Comparison of ENCODE assay signal across 8 cellular contexts in the genomic region with DNA sequence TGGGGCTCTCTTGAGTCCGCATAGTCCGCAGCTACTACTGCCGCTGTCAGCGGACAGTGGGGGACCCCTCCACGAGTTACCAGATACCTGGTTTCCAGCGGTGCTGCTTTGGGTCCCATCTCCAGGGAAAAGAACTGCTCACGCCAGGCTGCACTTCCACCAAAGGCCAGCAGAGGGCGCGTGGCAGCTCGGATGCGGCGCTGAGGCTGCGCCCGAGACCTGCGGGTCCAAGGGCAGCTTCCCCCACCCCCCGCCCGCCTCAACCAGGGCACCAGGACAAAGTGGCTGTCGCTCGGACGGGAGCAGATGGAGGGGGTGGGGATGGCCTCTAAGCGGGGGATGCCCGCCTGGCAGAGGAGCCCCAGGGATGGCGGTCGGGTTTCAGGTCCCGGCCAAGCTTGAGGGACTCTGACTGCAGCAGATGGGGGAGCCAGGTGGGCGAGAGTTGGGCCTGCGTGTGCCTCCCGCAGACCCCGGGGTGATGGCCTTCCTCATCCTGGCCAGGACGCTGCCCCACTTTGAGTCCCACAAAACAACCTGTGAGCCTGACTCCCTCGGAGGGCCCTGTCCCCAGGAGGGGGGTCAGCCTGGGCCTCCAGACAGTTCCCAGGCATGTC. TPM values are rescaled to one million over a fixed set of nuclear protein-coding genes. Genes with fewer than 3 reads are reported as not detected.
DNase-seq lines count a peak whose midpoint lies in the region; ATAC-seq and TF ChIP-seq lines count a peak whose summit lies in the region.

No MANE protein-coding gene starts in this region.

- no peak overlapping the region for H3K27ac Mint-ChIP-seq in activated CD4-positive, alpha-beta T cell treated with anti-CD3 and anti-CD28 coated beads, Interleukin-2, amount 10 ng/mL, durations not matched to agents 7 days and 5 days

- no peak for TF ChIP-seq POLR2A in erythroblast (IDR thresholded peaks at IDR 0.05; ENCODE audit: low read length)

- no peaks in the 10 kb centered on the region for H3K36me3 Mint-ChIP-seq in activated CD4-positive, alpha-beta T cell treated with anti-CD3 and anti-CD28 coated beads, Interleukin-2, amount 10 ng/mL, durations not matched to agents 7 days and 5 days (ENCODE audit: low read depth)

- POLR2A ChIA-PET in HEK293T (lab: Yijun Ruan, JAX): no interaction called here
- POLR2A ChIA-PET in activated CD4-positive, alpha-beta T cell treated with anti-CD3 and anti-CD28 coated beads, Interleukin-2, amount 10 ng/mL, durations not matched to agents 7 days and 5 days (lab: Charles Lee): no interaction called here

- H3K4me3 Mint-ChIP-seq in activated CD4-positive, alpha-beta T cell treated with anti-CD3 and anti-CD28 coated beads, Interleukin-2, amount 10 ng/mL, durations not matched to agents 7 days and 5 days: no peak overlapping the region

- no peaks in the 10 kb centered on the region for H3K27me3 Mint-ChIP-seq in activated CD4-positive, alpha-beta T cell treated with anti-CD3 and anti-CD28 coated beads, Interleukin-2, amount 10 ng/mL, durations not matched to agents 7 days and 5 days

- no peak for ATAC-seq in HG02840 (IDR thresholded peaks at IDR 0.05; ENCODE audit: low FRiP score, unreplicated experiment)

- DNase-seq in HEK293T (ENCODE audit: extremely low spot score): peak; percentile 25
- DNase-seq in activated CD4-positive, alpha-beta T cell treated with anti-CD3 and anti-CD28 coated beads, Interleukin-2, amount 10 ng/mL, durations not matched to agents 7 days and 5 days: peak; percentile 10
- peak; percentile 10 to 27 for DNase-seq in erythroblast (lab: John Stamatoyannopoulos, UW)
- DNase-seq in stimulated activated CD4-positive, alpha-beta T cell treated with anti-CD3 and anti-CD28 coated beads, Interleukin-4, amount 100 ng/mL, for 4 hours: peak; percentile 26 to 51
- DNase-seq in NCI-H128 (lab: John Stamatoyannopoulos, UW; ENCODE audit: unreplicated experiment): no peak
- no peak for DNase-seq in occipital lobe (lab: John Stamatoyannopoulos, UW)
- no peak for DNase-seq in AG08395 (ENCODE audit: low spot score)

- H3K9me3 Mint-ChIP-seq in activated CD4-positive, alpha-beta T cell treated with anti-CD3 and anti-CD28 coated beads, Interleukin-2, amount 10 ng/mL, durations not matched to agents 7 days and 5 days: peaks cover 14% of the 10 kb centered on the region

- H3K4me1 Mint-ChIP-seq in activated CD4-positive, alpha-beta T cell treated with anti-CD3 and anti-CD28 coated beads, Interleukin-2, amount 10 ng/mL, durations not matched to agents 7 days and 5 days: no peaks in the 10 kb centered on the region

- CTCF ChIA-PET in HEK293T (lab: Yijun Ruan, JAX): no interaction called here
- CTCF ChIA-PET in activated CD4-positive, alpha-beta T cell treated with anti-CD3 and anti-CD28 coated beads, Interleukin-2, amount 10 ng/mL, durations not matched to agents 7 days and 5 days (lab: Charles Lee): no interaction called here

TF ChIP-seq in HEK293T, 16 proteins besides CTCF, POLR2A, EP300 and RAD21:
- TF ChIP-seq, protein P1, sequence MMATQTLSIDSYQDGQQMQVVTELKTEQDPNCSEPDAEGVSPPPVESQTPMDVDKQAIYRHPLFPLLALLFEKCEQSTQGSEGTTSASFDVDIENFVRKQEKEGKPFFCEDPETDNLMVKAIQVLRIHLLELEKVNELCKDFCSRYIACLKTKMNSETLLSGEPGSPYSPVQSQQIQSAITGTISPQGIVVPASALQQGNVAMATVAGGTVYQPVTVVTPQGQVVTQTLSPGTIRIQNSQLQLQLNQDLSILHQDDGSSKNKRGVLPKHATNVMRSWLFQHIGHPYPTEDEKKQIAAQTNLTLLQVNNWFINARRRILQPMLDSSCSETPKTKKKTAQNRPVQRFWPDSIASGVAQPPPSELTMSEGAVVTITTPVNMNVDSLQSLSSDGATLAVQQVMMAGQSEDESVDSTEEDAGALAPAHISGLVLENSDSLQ (IDR thresholded peaks at IDR 0.05): no peak
- no peak for TF ChIP-seq FOXM1 (IDR thresholded peaks at IDR 0.05; ENCODE audit: borderline replicate concordance)
- no peak for TF ChIP-seq L3MBTL2 (conservative IDR thresholded peaks at IDR 0.05)
- TF ChIP-seq LEF1 (IDR thresholded peaks at IDR 0.05; ENCODE audit: borderline replicate concordance): no peak
- no peak for TF ChIP-seq BHLHE40 (IDR thresholded peaks at IDR 0.05; ENCODE audit: borderline replicate concordance)

RNA-seq across cellular contexts. Expression of gene ZNF735, which starts 23.8 kb away (rescaled TPM):
- total RNA-seq in activated CD4-positive, alpha-beta T cell treated with anti-CD3 and anti-CD28 coated beads, Interleukin-2, amount 10 ng/mL, durations not matched to agents 7 days and 5 days: not detected
- total RNA-seq in occipital lobe: not detected

RNA-seq across cellular contexts. Expression of gene ZNF679, which starts 45.0 kb away (rescaled TPM):
- total RNA-seq in activated CD4-positive, alpha-beta T cell treated with anti-CD3 and anti-CD28 coated beads, Interleukin-2, amount 10 ng/mL, durations not matched to agents 7 days and 5 days: not detected
- not detected for total RNA-seq in occipital lobe

Comparison
In these comparisons a context has a peak if more than half of its experiments do, and no peak if none do; other contexts are left out.
1. DNase-seq: peak in HEK293T (single experiment), activated CD4-positive, alpha-beta T cell treated with anti-CD3 and anti-CD28 coated beads, Interleukin-2, amount 10 ng/mL, durations not matched to agents 7 days and 5 days (single experiment), erythroblast (2 of 2) and stimulated activated CD4-positive, alpha-beta T cell treated with anti-CD3 and anti-CD28 coated beads, Interleukin-4, amount 100 ng/mL, for 4 hours (2 of 2); none in NCI-H128 (single experiment), occipital lobe (single experiment) and AG08395 (single experiment).